In genomic region chr7:148397985-148398384, GRCh38 we compare ENCODE assay signal across 21 cellular contexts.
"Had no signal": no experiment of that assay in that cellular context is flagged by ENCODE, and none has a peak within 500 bp of the region (broad histone marks: within the 10 kb centered on the region; RNA-seq: fewer than 3 reads in every experiment).

No MANE protein-coding gene starts in this region.

- H3K4me3 ChIP-seq: cardiac muscle cell, heart right ventricle, right lobe of liver, skin epidermis, thyroid gland, upper lobe of right lung had no signal

- H3K27me3 ChIP-seq: cardiac muscle cell, right lobe of liver, thyroid gland had no signal

- H3K9me3 ChIP-seq: heart right ventricle, right lobe of liver, thyroid gland, upper lobe of right lung had no signal

- H3K36me3 ChIP-seq: cardiac muscle cell, heart right ventricle, right lobe of liver, thyroid gland, upper lobe of right lung had no signal

- FAIRE-seq: keratinocyte, TTC549 had no signal

- H3K4me1 ChIP-seq: heart right ventricle, right lobe of liver, thyroid gland, upper lobe of right lung had no signal

- H3K27ac ChIP-seq: cardiac muscle cell, epithelial cell of prostate, heart right ventricle, right lobe of liver, skin epidermis, thyroid gland, upper lobe of right lung had no signal

- ATAC-seq: activated CD4-positive, alpha-beta T cell treated with anti-CD3 and anti-CD28 coated beads for 36 hours; activated naive CD8-positive, alpha-beta T cell treated with anti-CD3 and anti-CD28 coated beads, Interleukin-2, amount 50 U/mL, for 24 hours; heart right ventricle; left colon; right lobe of liver; upper lobe of right lung had no signal

- DNase-seq: activated CD4-positive, alpha-beta T cell treated with anti-CD3 and anti-CD28 coated beads for 36 hours; activated CD4-positive, alpha-beta T cell treated with anti-CD3 and anti-CD28 coated beads, Interleukin-2, amount 50 U/mL, for 48 hours; activated naive CD4-positive, alpha-beta T cell treated with anti-CD3 and anti-CD28 coated beads, Interleukin-2, amount 50 U/mL, for 16 hours; activated naive CD8-positive, alpha-beta T cell treated with anti-CD3 and anti-CD28 coated beads, Interleukin-2, amount 50 U/mL, for 24 hours; activated T-cell treated with anti-CD3 and anti-CD28 coated beads, Interleukin-2, amount 50 U/mL, for 48 hours; heart right ventricle; left colon; nephron progenitor cell; occipital lobe; posterior cingulate gyrus; right lobe of liver; stimulated activated CD4-positive, alpha-beta T cell treated with anti-CD3 and anti-CD28 coated beads, Interleukin-2, amount 100 ng/mL, for 48 hours; substantia nigra; T-helper 1 cell; thyroid gland; upper lobe of right lung had no signal
